In the genomic region with DNA sequence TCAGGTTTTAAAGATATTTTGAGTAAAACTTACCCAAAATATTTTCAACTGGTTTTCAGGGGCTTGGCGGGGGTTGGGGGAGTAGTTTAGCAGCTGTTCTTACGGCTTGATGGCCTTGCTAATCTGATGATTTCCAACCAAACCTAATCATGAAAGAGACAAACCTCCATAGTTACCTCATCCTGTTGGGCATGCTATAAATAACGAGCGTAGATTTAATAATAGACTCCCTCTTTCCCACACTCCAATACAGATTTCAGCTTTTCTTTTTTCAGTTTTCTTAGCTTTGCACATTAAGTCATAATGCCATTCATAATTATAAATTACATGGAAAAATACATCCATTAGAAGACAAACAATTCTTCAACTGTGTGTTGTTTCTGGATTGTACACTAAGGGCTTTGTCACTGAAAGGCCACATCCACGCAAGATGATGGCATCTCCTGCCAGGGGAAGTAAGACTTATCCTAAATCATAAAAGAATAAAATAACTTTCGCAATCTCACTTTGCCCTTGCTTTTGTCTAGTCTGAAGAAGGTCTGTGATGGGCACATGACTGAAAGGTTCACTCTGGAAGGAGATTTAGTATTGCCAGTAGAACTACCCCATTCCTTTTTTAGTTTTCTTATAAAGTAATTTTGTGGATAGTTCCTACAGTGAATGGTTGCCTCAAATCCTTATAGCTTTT, we compare ENCODE assay signal across 14 cellular contexts. TPM values are rescaled to one million over a fixed set of nuclear protein-coding genes. Genes with fewer than 3 reads are reported as not detected.
DNase-seq lines count a peak whose midpoint lies in the region; ATAC-seq and TF ChIP-seq lines count a peak whose summit lies in the region.
"Had no signal": no experiment of that assay in that cellular context is flagged by ENCODE, and none has a peak within 500 bp of the region (broad histone marks: within the 10 kb centered on the region; RNA-seq: fewer than 3 reads in every experiment).

No MANE protein-coding gene starts in this region.

- POLR2A ChIA-PET in SK-N-SH (lab: Yijun Ruan, JAX): interaction anchor here (0.5 kb wide), 1 partner anchor 493 kb away, joined by 4 read pairs; no protein-coding TSS in a partner anchor

- H3K79me2 ChIP-seq in SK-N-SH (ENCODE audit: insufficient read depth): no peaks in the 10 kb centered on the region; the same call in 1 of the 2 replicates

- no peak for ATAC-seq in HG03159 (IDR thresholded peaks at IDR 0.05; ENCODE audit: unreplicated experiment)
- ATAC-seq: HepG2 had no signal

- CTCF ChIA-PET in SK-N-SH (lab: Yijun Ruan, JAX): interaction anchor here (1.7 kb wide), 1 partner anchor 108 kb away, joined by 4 read pairs; no protein-coding TSS in a partner anchor

- H3K27ac ChIP-seq in SK-N-SH (ENCODE audit: low read depth in 2 of 2, low read length in 1 of 2): peak overlapping the region in 1 of 2 experiments; percentile 83; a peak in 3 of 4 replicates
- H3K27ac ChIP-seq: neutrophil had no signal

- no peaks in the 10 kb centered on the region for H3K27me3 ChIP-seq in SK-N-SH (ENCODE audit: insufficient read depth)
- H3K27me3 ChIP-seq: neutrophil had no signal

- peaks cover 2 to 15% of the 10 kb centered on the region in 2 experiments; a peak in 3 of 4 replicates for H3K4me1 ChIP-seq in SK-N-SH (ENCODE audit: control insufficient read depth in 1 of 2, insufficient read depth in 2 of 2, low read depth in 1 of 2, low read length in 1 of 2)

- no peak for TF ChIP-seq EP300 in SK-N-SH (IDR thresholded peaks at IDR 0.05; ENCODE audit: borderline replicate concordance in 1 of 2, low read depth in 1 of 2, low read length in 1 of 2)

- no peak overlapping the region for H3K4me3 Mint-ChIP-seq in dendritic cell treated with granulocyte-macrophage colony-stimulating factor and Interleukin-4, amounts not matched to agents 40 ng/mL and 50 ng/mL, for 4 days
- H3K4me3 Mint-ChIP-seq in neural crest cell: no peak overlapping the region
- H3K4me3 Mint-ChIP-seq: activated naive CD4-positive, alpha-beta T cell treated with anti-CD3 and anti-CD28 coated beads, Interleukin-2, amount 10 ng/mL, durations not matched to agents 7 days and 5 days had no signal

- H3K9me2 ChIP-seq in SK-N-SH: no peaks in the 10 kb centered on the region

- no peaks in the 10 kb centered on the region for H3K27me3 Mint-ChIP-seq in dendritic cell treated with granulocyte-macrophage colony-stimulating factor and Interleukin-4, amounts not matched to agents 40 ng/mL and 50 ng/mL, for 4 days
- H3K27me3 Mint-ChIP-seq in neural crest cell (ENCODE audit: low read depth): no peaks in the 10 kb centered on the region
- H3K27me3 Mint-ChIP-seq: activated naive CD4-positive, alpha-beta T cell treated with anti-CD3 and anti-CD28 coated beads, Interleukin-2, amount 10 ng/mL, durations not matched to agents 7 days and 5 days had no signal

- H3K4me3 ChIP-seq in SK-N-SH (ENCODE audit: low read depth in 2 of 2, low read length in 1 of 2): no peak overlapping the region; a peak in 1 of 4 replicates

- H3K36me3 Mint-ChIP-seq in dendritic cell treated with granulocyte-macrophage colony-stimulating factor and Interleukin-4, amounts not matched to agents 40 ng/mL and 50 ng/mL, for 4 days (ENCODE audit: low read depth): peaks cover 59% of the 10 kb centered on the region
- no peaks in the 10 kb centered on the region for H3K36me3 Mint-ChIP-seq in neural crest cell (ENCODE audit: low read depth)
- H3K36me3 Mint-ChIP-seq: activated naive CD4-positive, alpha-beta T cell treated with anti-CD3 and anti-CD28 coated beads, Interleukin-2, amount 10 ng/mL, durations not matched to agents 7 days and 5 days had no signal

- H3K9me3 Mint-ChIP-seq in dendritic cell treated with granulocyte-macrophage colony-stimulating factor and Interleukin-4, amounts not matched to agents 40 ng/mL and 50 ng/mL, for 4 days: no peaks in the 10 kb centered on the region
- H3K9me3 Mint-ChIP-seq in neural crest cell: no peaks in the 10 kb centered on the region
- H3K9me3 Mint-ChIP-seq: activated naive CD4-positive, alpha-beta T cell treated with anti-CD3 and anti-CD28 coated beads, Interleukin-2, amount 10 ng/mL, durations not matched to agents 7 days and 5 days had no signal

- peak overlapping the region; percentile 64 for H3K4me2 ChIP-seq in SK-N-SH

- peak overlapping the region; percentile 78 for H2AFZ ChIP-seq in SK-N-SH (ENCODE audit: low read depth)

- H3F3A ChIP-seq in SK-N-SH (replicated peaks; ENCODE audit: insufficient read depth): peaks cover 18% of the 10 kb centered on the region

- 83% methylated on average over 6 of the region's 6 CpGs for WGBS in SK-N-SH (ENCODE audit: low lambda C conversion rate)

- H3K27ac Mint-ChIP-seq in dendritic cell treated with granulocyte-macrophage colony-stimulating factor and Interleukin-4, amounts not matched to agents 40 ng/mL and 50 ng/mL, for 4 days: peak overlapping the region; percentile 50
- peak overlapping the region; percentile 48 for H3K27ac Mint-ChIP-seq in neural crest cell (ENCODE audit: unreplicated experiment)
- H3K27ac Mint-ChIP-seq: activated naive CD4-positive, alpha-beta T cell treated with anti-CD3 and anti-CD28 coated beads, Interleukin-2, amount 10 ng/mL, durations not matched to agents 7 days and 5 days had no signal

- no peaks in the 10 kb centered on the region for H3K36me3 ChIP-seq in SK-N-SH (replicated peaks in 1 of 2; ENCODE audit: control insufficient read depth in 1 of 2, insufficient read depth in 2 of 2, low read length in 1 of 2)

- no peaks in the 10 kb centered on the region for H3K9me3 ChIP-seq in SK-N-SH
- H3K9me3 ChIP-seq: neutrophil had no signal

- H3K9ac ChIP-seq in SK-N-SH: peak overlapping the region; percentile 40; the same call in 1 of the 2 replicates

- peak; percentile 44 for DNase-seq in COLO829 (ENCODE audit: low spot score)
- DNase-seq in SK-N-SH: no peak
- DNase-seq in neural crest cell (ENCODE audit: low read depth, low spot score): no peak
- DNase-seq in iPS-NIHi7 (ENCODE audit: extremely low spot score): no peak
- no peak for DNase-seq in NCI-H1092 treated with DMSO at 0.1 percent for 48 hours (lab: John Stamatoyannopoulos, UW)
- no peak for DNase-seq in activated effector memory CD4-positive, alpha-beta T cell treated with anti-CD3 and anti-CD28 coated beads, Interleukin-2, amount 50 U/mL, for 16 hours
- DNase-seq: activated naive CD4-positive, alpha-beta T cell treated with anti-CD3 and anti-CD28 coated beads, Interleukin-2, amount 10 ng/mL, durations not matched to agents 7 days and 5 days; NCI-H1092; SHP77 treated with DMSO at 0.1 percent for 48 hours; stimulated activated naive CD4-positive, alpha-beta T cell treated with Interleukin-2 at 50 U/mL for 16 hours had no signal

- H4K20me1 ChIP-seq in SK-N-SH (ENCODE audit: insufficient read depth): no peaks in the 10 kb centered on the region

- TF ChIP-seq RAD21 in SK-N-SH (IDR thresholded peaks at IDR 0.05; ENCODE audit: low read length): no peak

- TF ChIP-seq CTCF in SK-N-SH (IDR thresholded peaks at IDR 0.05) (no peak), neural crest cell (conservative IDR thresholded peaks at IDR 0.05) (no peak)

- H3K4me1 Mint-ChIP-seq in dendritic cell treated with granulocyte-macrophage colony-stimulating factor and Interleukin-4, amounts not matched to agents 40 ng/mL and 50 ng/mL, for 4 days (ENCODE audit: low read depth): peaks cover 37% of the 10 kb centered on the region
- H3K4me1 Mint-ChIP-seq in neural crest cell: peaks cover 15% of the 10 kb centered on the region

- intact Hi-C loops in dendritic cell treated with granulocyte-macrophage colony-stimulating factor and Interleukin-4, amounts not matched to agents 40 ng/mL and 50 ng/mL, for 4 days (cut with micrococcal nuclease): no loop called here

TF ChIP-seq in SK-N-SH, 30 proteins besides CTCF, POLR2A, EP300 and RAD21:
- no peak for TF ChIP-seq PBX3 (IDR thresholded peaks at IDR 0.05)
- no peak for TF ChIP-seq SIN3A (IDR thresholded peaks at IDR 0.05; ENCODE audit: borderline replicate concordance, low read depth, low read length)
- no peak for TF ChIP-seq GABPA (IDR thresholded peaks at IDR 0.05; ENCODE audit: low read depth)
- no peak for TF ChIP-seq FOSL2 (IDR thresholded peaks at IDR 0.05; ENCODE audit: borderline replicate concordance, low read depth)
- TF ChIP-seq CHD2 (IDR thresholded peaks at IDR 0.05; ENCODE audit: low read length, partially characterized antibody): no peak
- no peak for TF ChIP-seq NFIC (IDR thresholded peaks at IDR 0.05; ENCODE audit: borderline replicate concordance)
- no peak for TF ChIP-seq ELF1 (IDR thresholded peaks at IDR 0.05)

RNA-seq across cellular contexts. Expression of gene ITPR2, which starts 23.2 kb away (rescaled TPM):
- polyA plus RNA-seq in SK-N-SH (2012; rRNA removed): 2.3 and 3.0 TPM in 2 replicates
- polyA plus RNA-seq in SK-N-SH (2012; cell fraction: cytosol; rRNA removed): 2.8 and 3.8 TPM in 2 replicates
- polyA plus RNA-seq in SK-N-SH (2012; cell fraction: nucleus; rRNA removed): 1.4 and 2.9 TPM in 2 replicates
- total RNA-seq in neural crest cell: 13.9 and 16.7 TPM in 2 replicates
